In genomic region chr2:69789762-69790600, GRCh38 we compare ENCODE assay signal across 1 cellular context.
TF ChIP-seq lines count a peak whose summit lies in the region.

No MANE protein-coding gene starts in this region.

TF ChIP-seq in GM12878, 131 proteins besides CTCF, POLR2A, EP300 and RAD21 (continued from another document and continues in another):
- no peak for TF ChIP-seq ETV6 (conservative IDR thresholded peaks at IDR 0.05 in 1 of 2, IDR thresholded peaks at IDR 0.05 in 1 of 2; ENCODE audit: borderline replicate concordance in 1 of 2, low read depth in 1 of 2)
- TF ChIP-seq WRNIP1 (IDR thresholded peaks at IDR 0.05; ENCODE audit: borderline replicate concordance, low read depth, low read length) = no peak
- no peak for TF ChIP-seq TARDBP (IDR thresholded peaks at IDR 0.05; ENCODE audit: borderline replicate concordance)
- TF ChIP-seq MTA3 (IDR thresholded peaks at IDR 0.05; ENCODE audit: borderline replicate concordance, low read length) = 0 out of 2 replicates have a peak, but pooled peaks have one; percentile 24
- TF ChIP-seq TAF1 (IDR thresholded peaks at IDR 0.05; ENCODE audit: borderline replicate concordance, low read depth, low read length) = no peak
- TF ChIP-seq ZBTB33 (IDR thresholded peaks at IDR 0.05) = no peak
- no peak for TF ChIP-seq E4F1 (IDR thresholded peaks at IDR 0.05; ENCODE audit: borderline replicate concordance, partially characterized antibody)
- TF ChIP-seq NR2C1 (IDR thresholded peaks at IDR 0.05) = no peak
- TF ChIP-seq PKNOX1 (IDR thresholded peaks at IDR 0.05) = no peak
- no peak for TF ChIP-seq ZNF622 (IDR thresholded peaks at IDR 0.05)
- peak; percentile 57; a peak in 2 of 4 replicates for TF ChIP-seq IKZF2 (IDR thresholded peaks at IDR 0.05)
- no peak for TF ChIP-seq CBX3 (IDR thresholded peaks at IDR 0.05; ENCODE audit: borderline replicate concordance, low read depth)
- no peak for TF ChIP-seq ZBED1 (IDR thresholded peaks at IDR 0.05; ENCODE audit: borderline replicate concordance)
- TF ChIP-seq SMARCA5 (IDR thresholded peaks at IDR 0.05) = no peak
- no peak for TF ChIP-seq RELA (IDR thresholded peaks at IDR 0.05; ENCODE audit: borderline replicate concordance, partially characterized antibody)
- TF ChIP-seq MYB (IDR thresholded peaks at IDR 0.05; ENCODE audit: borderline replicate concordance, low read depth, low read length) = no peak
- TF ChIP-seq SKIL (IDR thresholded peaks at IDR 0.05; ENCODE audit: low read depth, poor library complexity, severe bottlenecking) = no peak
- TF ChIP-seq MYC (IDR thresholded peaks at IDR 0.05; ENCODE audit: insufficient read depth, insufficient read length, insufficient replicate concordance, low read length, severe bottlenecking) = no peak
- TF ChIP-seq ZBTB4 (CRISPR knock-in tag; IDR thresholded peaks at IDR 0.05) = no peak
- TF ChIP-seq CHD1 (IDR thresholded peaks at IDR 0.05; ENCODE audit: low read depth, low read length) = no peak
- TF ChIP-seq GATAD2B (conservative IDR thresholded peaks at IDR 0.05; ENCODE audit: low read depth) = no peak
- TF ChIP-seq EGR1 (IDR thresholded peaks at IDR 0.05; ENCODE audit: borderline replicate concordance in 1 of 2, low read depth in 2 of 2, low read length in 2 of 2) = no peak
- TF ChIP-seq FOXK2 (IDR thresholded peaks at IDR 0.05) = no peak
- no peak for TF ChIP-seq JUND (IDR thresholded peaks at IDR 0.05; ENCODE audit: low read depth, low read length)
- no peak for TF ChIP-seq E2F4 (IDR thresholded peaks at IDR 0.05; ENCODE audit: low read depth, low read length)
- TF ChIP-seq SRF (IDR thresholded peaks at IDR 0.05; ENCODE audit: low read depth in 2 of 2, low read length in 2 of 2) = no peak
- TF ChIP-seq HSF1 (IDR thresholded peaks at IDR 0.05; ENCODE audit: low read depth, low read length) = no peak
- no peak for TF ChIP-seq USF2 (IDR thresholded peaks at IDR 0.05; ENCODE audit: borderline replicate concordance, low read depth, low read length)
- TF ChIP-seq ZBTB40 (IDR thresholded peaks at IDR 0.05; ENCODE audit: borderline replicate concordance) = no peak
- no peak for TF ChIP-seq SREBF2 (IDR thresholded peaks at IDR 0.05; ENCODE audit: low read length)
- no peak for TF ChIP-seq HDGF (IDR thresholded peaks at IDR 0.05)
- no peak for TF ChIP-seq SPI1 (IDR thresholded peaks at IDR 0.05; ENCODE audit: borderline replicate concordance, insufficient read depth, low read depth, low read length)
- TF ChIP-seq MEF2A (IDR thresholded peaks at IDR 0.05; ENCODE audit: insufficient read depth, low read depth, low read length) = peak; percentile 66; the same call in 1 of the 2 replicates
- TF ChIP-seq CREM (IDR thresholded peaks at IDR 0.05; ENCODE audit: low read depth) = peak; percentile 28; the same call in 1 of the 2 replicates
